ENCODE assay signal across 9 cellular contexts in the genomic region with DNA sequence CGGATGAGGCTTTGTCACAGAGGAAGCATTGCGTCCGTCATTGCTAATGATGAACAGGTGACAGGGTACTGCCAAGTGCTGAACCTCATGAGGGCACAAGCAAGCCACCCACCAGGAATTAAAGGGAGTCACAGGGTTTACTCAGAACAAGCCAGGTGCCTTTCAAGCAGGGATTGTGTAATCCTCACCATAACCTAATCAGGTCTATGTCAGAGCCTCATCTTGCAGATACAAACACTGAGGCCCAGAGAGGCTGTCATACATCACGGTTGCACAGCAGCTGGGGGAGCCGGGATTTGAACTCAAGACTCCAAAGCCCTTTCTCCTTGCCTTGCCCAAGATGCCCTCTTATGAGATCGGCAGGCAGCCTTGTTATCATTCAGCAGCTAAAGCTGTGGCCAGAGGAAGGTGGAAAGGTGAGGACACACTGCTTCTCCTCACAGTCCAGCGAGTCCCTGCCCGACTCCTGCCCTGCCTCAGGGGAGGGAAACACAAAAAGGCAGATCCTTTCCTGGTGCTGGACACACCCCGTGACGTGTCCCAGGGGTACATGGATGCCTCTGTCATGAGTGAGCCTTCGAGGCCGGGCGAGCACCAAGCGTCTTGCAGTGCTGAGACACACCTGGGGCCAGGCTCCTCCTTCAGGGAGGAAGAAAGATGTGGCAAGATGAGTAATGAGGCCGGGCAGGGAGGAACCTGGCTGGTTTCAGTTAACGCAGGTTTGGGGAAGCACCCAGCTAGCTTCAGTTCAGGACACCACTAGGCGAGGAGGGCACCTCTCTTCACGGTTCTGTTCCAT.
A peak's percentile ranks its signal among the peaks of the same experiment; 100 is the strongest.
DNase-seq lines count a peak whose midpoint lies in the region; ATAC-seq and TF ChIP-seq lines count a peak whose summit lies in the region.
"Had no signal": no experiment of that assay in that cellular context is flagged by ENCODE, and none has a peak within 500 bp of the region (broad histone marks: within the 10 kb centered on the region; RNA-seq: fewer than 3 reads in every experiment).

No MANE protein-coding gene starts in this region.

- H3K27ac Mint-ChIP-seq in immature natural killer cell, result no peak overlapping the region

- H3K27me3 Mint-ChIP-seq in immature natural killer cell (ENCODE audit: low read depth in 3 of 3), result peaks cover 0 to 9% (median 3%) of the 10 kb centered on the region in 3 donors

- peak; percentile 26 for DNase-seq in DMS53 (lab: John Stamatoyannopoulos, UW)
- no peak for DNase-seq in DMS53 treated with DMSO at 0.1 percent for 48 hours (lab: John Stamatoyannopoulos, UW; ENCODE audit: unreplicated experiment)
- peak; percentile 61 for DNase-seq in NOMO-1 treated with DMSO at 0.1 percent for 48 hours (lab: John Stamatoyannopoulos, UW; ENCODE audit: unreplicated experiment)
- DNase-seq in omental fat pad (ENCODE audit: low spot score), result no peak
- no peak for DNase-seq in immature natural killer cell
- no peak for DNase-seq in NCI-H2081 treated with DMSO at 0.1 percent for 48 hours (lab: John Stamatoyannopoulos, UW)

- peaks cover 0 to 1% (median 0%) of the 10 kb centered on the region in 6 donors for H3K9me3 Mint-ChIP-seq in immature natural killer cell

- TF ChIP-seq CTCF in omental fat pad (IDR thresholded peaks at IDR 0.05), result no peak

- no peaks in the 10 kb centered on the region for H3K4me1 Mint-ChIP-seq in immature natural killer cell

- peak; percentile 63 for ATAC-seq in HG02840 (IDR thresholded peaks at IDR 0.05; ENCODE audit: low FRiP score, unreplicated experiment)
- peak; percentile 18 for ATAC-seq in omental fat pad (ENCODE audit: low FRiP score)
- ATAC-seq in GM18870 (IDR thresholded peaks at IDR 0.05; ENCODE audit: unreplicated experiment), result no peak
- ATAC-seq: Panc1 had no signal

- H3K36me3 Mint-ChIP-seq in immature natural killer cell, result no peaks in the 10 kb centered on the region

- no peak overlapping the region for H3K4me3 Mint-ChIP-seq in immature natural killer cell

Comparison
In these comparisons a context has a peak if more than half of its experiments do, and no peak if none do; other contexts are left out.
1. DNase-seq: peak in DMS53 (single experiment) and NOMO-1 treated with DMSO at 0.1 percent for 48 hours (single experiment); none in DMS53 treated with DMSO at 0.1 percent for 48 hours (single experiment), omental fat pad (single experiment), immature natural killer cell (0 of 3) and NCI-H2081 treated with DMSO at 0.1 percent for 48 hours (single experiment).